Comparison of ENCODE assay signal across 1 cellular context in the genomic region with DNA sequence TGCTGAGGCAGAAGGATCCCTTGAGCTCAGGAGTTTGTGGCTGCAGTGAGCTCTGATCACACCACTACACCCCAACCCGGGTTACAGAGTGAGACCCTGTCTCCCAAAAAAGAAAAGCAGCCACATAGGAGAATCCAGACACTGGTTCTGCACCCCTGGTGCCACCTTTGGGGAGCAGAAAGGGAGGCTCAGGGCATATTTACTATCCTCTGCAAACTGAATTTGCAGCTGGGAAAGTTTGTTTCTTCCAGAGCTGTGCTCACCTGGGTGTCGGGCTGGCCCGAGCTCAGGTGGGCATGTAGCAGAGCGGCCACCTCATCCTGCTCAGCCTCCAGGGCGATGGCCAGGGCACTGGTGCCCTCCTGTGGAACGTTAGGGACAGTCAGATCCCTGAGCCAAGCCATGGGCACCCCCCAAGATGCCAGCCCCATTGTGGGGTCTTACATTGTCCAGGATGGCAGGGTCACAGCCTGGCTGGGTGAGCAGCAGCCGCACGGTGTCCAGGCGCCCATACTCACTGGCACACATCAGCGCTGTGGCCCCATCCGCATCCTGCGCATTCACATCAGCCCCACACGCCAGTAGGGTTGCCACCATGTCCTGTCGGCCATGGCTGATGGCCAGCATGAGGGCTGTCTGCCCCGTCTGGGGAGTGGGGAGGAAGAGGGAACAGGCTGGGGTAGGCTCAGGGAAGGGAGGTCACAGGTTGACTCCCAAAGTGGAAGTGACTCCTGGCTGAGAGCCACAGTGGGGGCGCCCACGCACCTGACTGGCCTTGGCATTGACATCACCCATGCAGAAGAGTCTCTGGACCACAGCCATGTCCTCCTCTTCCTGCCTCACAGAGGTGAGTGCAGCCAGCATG.
TF ChIP-seq lines count a peak whose summit lies in the region.

No MANE protein-coding gene starts in this region.

TF ChIP-seq in K562, 482 proteins besides CTCF, POLR2A, EP300 and RAD21 (continues in another document):
- TF ChIP-seq, protein P1, sequence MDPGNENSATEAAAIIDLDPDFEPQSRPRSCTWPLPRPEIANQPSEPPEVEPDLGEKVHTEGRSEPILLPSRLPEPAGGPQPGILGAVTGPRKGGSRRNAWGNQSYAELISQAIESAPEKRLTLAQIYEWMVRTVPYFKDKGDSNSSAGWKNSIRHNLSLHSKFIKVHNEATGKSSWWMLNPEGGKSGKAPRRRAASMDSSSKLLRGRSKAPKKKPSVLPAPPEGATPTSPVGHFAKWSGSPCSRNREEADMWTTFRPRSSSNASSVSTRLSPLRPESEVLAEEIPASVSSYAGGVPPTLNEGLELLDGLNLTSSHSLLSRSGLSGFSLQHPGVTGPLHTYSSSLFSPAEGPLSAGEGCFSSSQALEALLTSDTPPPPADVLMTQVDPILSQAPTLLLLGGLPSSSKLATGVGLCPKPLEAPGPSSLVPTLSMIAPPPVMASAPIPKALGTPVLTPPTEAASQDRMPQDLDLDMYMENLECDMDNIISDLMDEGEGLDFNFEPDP (CRISPR knock-in tag; IDR thresholded peaks at IDR 0.05) = no peak
- TF ChIP-seq MYNN (IDR thresholded peaks at IDR 0.05) = peak; percentile 27; the same call in 1 of the 2 replicates
- no peak for TF ChIP-seq MYNN (CRISPR knock-in tag; IDR thresholded peaks at IDR 0.05)
- TF ChIP-seq SRF (CRISPR knock-in tag; IDR thresholded peaks at IDR 0.05) = no peak
- 0 out of 2 replicates have a peak, but pooled peaks have one; percentile 28 for TF ChIP-seq RBM14 (IDR thresholded peaks at IDR 0.05; ENCODE audit: borderline replicate concordance, insufficient read depth, low read depth, low read length)
- peak; percentile 90; the same call in 1 of the 2 replicates for TF ChIP-seq POLR2AphosphoS2 (IDR thresholded peaks at IDR 0.05; ENCODE audit: low read length)
- TF ChIP-seq, protein P2, sequence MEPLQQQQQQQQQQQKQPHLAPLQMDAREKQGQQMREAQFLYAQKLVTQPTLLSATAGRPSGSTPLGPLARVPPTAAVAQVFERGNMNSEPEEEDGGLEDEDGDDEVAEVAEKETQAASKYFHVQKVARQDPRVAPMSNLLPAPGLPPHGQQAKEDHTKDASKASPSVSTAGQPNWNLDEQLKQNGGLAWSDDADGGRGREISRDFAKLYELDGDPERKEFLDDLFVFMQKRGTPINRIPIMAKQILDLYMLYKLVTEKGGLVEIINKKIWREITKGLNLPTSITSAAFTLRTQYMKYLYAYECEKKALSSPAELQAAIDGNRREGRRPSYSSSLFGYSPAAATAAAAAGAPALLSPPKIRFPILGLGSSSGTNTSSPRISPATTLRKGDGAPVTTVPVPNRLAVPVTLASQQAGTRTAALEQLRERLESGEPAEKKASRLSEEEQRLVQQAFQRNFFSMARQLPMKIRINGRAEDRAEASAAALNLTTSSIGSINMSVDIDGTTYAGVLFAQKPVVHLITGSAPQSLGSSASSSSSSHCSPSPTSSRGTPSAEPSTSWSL (CRISPR knock-in tag; IDR thresholded peaks at IDR 0.05; ENCODE audit: borderline replicate concordance) = no peak
- TF ChIP-seq NFIC (IDR thresholded peaks at IDR 0.05) = 0 out of 2 replicates have a peak, but pooled peaks have one; percentile 36
- TF ChIP-seq, protein P3, sequence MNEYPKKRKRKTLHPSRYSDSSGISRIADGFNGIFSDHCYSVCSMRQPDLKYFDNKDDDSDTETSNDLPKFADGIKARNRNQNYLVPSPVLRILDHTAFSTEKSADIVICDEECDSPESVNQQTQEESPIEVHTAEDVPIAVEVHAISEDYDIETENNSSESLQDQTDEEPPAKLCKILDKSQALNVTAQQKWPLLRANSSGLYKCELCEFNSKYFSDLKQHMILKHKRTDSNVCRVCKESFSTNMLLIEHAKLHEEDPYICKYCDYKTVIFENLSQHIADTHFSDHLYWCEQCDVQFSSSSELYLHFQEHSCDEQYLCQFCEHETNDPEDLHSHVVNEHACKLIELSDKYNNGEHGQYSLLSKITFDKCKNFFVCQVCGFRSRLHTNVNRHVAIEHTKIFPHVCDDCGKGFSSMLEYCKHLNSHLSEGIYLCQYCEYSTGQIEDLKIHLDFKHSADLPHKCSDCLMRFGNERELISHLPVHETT (CRISPR knock-in tag; conservative IDR thresholded peaks at IDR 0.05 in 1 of 2, IDR thresholded peaks at IDR 0.05 in 1 of 2) = no peak
- TF ChIP-seq SRSF9 (IDR thresholded peaks at IDR 0.05; ENCODE audit: borderline replicate concordance, low read depth, low read length) = no peak
- TF ChIP-seq, protein P4, sequence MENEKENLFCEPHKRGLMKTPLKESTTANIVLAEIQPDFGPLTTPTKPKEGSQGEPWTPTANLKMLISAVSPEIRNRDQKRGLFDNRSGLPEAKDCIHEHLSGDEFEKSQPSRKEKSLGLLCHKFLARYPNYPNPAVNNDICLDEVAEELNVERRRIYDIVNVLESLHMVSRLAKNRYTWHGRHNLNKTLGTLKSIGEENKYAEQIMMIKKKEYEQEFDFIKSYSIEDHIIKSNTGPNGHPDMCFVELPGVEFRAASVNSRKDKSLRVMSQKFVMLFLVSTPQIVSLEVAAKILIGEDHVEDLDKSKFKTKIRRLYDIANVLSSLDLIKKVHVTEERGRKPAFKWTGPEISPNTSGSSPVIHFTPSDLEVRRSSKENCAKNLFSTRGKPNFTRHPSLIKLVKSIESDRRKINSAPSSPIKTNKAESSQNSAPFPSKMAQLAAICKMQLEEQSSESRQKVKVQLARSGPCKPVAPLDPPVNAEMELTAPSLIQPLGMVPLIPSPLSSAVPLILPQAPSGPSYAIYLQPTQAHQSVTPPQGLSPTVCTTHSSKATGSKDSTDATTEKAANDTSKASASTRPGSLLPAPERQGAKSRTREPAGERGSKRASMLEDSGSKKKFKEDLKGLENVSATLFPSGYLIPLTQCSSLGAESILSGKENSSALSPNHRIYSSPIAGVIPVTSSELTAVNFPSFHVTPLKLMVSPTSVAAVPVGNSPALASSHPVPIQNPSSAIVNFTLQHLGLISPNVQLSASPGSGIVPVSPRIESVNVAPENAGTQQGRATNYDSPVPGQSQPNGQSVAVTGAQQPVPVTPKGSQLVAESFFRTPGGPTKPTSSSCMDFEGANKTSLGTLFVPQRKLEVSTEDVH (IDR thresholded peaks at IDR 0.05; ENCODE audit: low read depth, partially characterized antibody) = peak; percentile 27
- TF ChIP-seq TAF1 (IDR thresholded peaks at IDR 0.05; ENCODE audit: control insufficient read depth, extremely low read depth, insufficient read depth, low read length, severe bottlenecking) = no peak
- no peak for TF ChIP-seq GABPA (tag; conservative IDR thresholded peaks at IDR 0.05; ENCODE audit: low read depth)
- TF ChIP-seq RBFOX2 (IDR thresholded peaks at IDR 0.05; ENCODE audit: low read depth, low read length) = peak; percentile 62
- TF ChIP-seq, protein P5, sequence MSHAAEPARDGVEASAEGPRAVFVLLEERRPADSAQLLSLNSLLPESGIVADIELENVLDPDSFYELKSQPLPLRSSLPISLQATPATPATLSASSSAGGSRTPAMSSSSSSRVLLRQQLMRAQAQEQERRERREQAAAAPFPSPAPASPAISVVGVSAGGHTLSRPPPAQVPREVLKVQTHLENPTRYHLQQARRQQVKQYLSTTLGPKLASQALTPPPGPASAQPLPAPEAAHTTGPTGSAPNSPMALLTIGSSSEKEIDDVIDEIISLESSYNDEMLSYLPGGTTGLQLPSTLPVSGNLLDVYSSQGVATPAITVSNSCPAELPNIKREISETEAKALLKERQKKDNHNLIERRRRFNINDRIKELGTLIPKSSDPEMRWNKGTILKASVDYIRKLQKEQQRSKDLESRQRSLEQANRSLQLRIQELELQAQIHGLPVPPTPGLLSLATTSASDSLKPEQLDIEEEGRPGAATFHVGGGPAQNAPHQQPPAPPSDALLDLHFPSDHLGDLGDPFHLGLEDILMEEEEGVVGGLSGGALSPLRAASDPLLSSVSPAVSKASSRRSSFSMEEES (CRISPR knock-in tag; IDR thresholded peaks at IDR 0.05) = no peak
- TF ChIP-seq, protein P6, sequence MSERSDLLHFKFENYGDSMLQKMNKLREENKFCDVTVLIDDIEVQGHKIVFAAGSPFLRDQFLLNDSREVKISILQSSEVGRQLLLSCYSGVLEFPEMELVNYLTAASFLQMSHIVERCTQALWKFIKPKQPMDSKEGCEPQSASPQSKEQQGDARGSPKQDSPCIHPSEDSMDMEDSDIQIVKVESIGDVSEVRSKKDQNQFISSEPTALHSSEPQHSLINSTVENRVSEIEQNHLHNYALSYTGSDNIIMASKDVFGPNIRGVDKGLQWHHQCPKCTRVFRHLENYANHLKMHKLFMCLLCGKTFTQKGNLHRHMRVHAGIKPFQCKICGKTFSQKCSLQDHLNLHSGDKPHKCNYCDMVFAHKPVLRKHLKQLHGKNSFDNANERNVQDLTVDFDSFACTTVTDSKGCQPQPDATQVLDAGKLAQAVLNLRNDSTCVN (CRISPR knock-in tag; IDR thresholded peaks at IDR 0.05) = no peak
- TF ChIP-seq NCOR1 (IDR thresholded peaks at IDR 0.05) = 0 out of 2 replicates have a peak, but pooled peaks have one; percentile 4
- TF ChIP-seq SUPT5H (IDR thresholded peaks at IDR 0.05) = peak; percentile 60
- peak; percentile 89; the same call in 1 of the 2 replicates for TF ChIP-seq TAF15 (IDR thresholded peaks at IDR 0.05; ENCODE audit: low read depth, low read length)
- TF ChIP-seq, protein P7, sequence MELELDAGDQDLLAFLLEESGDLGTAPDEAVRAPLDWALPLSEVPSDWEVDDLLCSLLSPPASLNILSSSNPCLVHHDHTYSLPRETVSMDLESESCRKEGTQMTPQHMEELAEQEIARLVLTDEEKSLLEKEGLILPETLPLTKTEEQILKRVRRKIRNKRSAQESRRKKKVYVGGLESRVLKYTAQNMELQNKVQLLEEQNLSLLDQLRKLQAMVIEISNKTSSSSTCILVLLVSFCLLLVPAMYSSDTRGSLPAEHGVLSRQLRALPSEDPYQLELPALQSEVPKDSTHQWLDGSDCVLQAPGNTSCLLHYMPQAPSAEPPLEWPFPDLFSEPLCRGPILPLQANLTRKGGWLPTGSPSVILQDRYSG (tag; conservative IDR thresholded peaks at IDR 0.05; ENCODE audit: low read depth) = no peak
- TF ChIP-seq NR1H2 (CRISPR knock-in tag; IDR thresholded peaks at IDR 0.05) = no peak
- TF ChIP-seq ZKSCAN1 (IDR thresholded peaks at IDR 0.05; ENCODE audit: low read depth, low read length) = no peak
- TF ChIP-seq RCOR1 (IDR thresholded peaks at IDR 0.05; ENCODE audit: borderline replicate concordance in 1 of 2, low read depth in 2 of 2, low read length in 2 of 2) = no peak
- TF ChIP-seq ZNF282 (CRISPR knock-in tag; IDR thresholded peaks at IDR 0.05) = no peak
- no peak for TF ChIP-seq ELF1 (tag; IDR thresholded peaks at IDR 0.05)
- TF ChIP-seq, protein P8, sequence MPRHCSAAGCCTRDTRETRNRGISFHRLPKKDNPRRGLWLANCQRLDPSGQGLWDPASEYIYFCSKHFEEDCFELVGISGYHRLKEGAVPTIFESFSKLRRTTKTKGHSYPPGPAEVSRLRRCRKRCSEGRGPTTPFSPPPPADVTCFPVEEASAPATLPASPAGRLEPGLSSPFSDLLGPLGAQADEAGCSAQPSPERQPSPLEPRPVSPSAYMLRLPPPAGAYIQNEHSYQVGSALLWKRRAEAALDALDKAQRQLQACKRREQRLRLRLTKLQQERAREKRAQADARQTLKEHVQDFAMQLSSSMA (CRISPR knock-in tag; IDR thresholded peaks at IDR 0.05) = peak; percentile 42; the same call in 1 of the 2 replicates
- TF ChIP-seq POLR2G (IDR thresholded peaks at IDR 0.05; ENCODE audit: low read depth, low read length) = peak; percentile 94
- no peak for TF ChIP-seq NFE2 (IDR thresholded peaks at IDR 0.05; ENCODE audit: low read depth)
- no peak for TF ChIP-seq ETV1 (tag; conservative IDR thresholded peaks at IDR 0.05; ENCODE audit: low read depth)
- TF ChIP-seq YY1 (IDR thresholded peaks at IDR 0.05; ENCODE audit: borderline replicate concordance in 1 of 3, control insufficient read depth in 1 of 3, extremely low read depth in 1 of 3, insufficient read depth in 3 of 3, insufficient read length in 1 of 3, insufficient replicate concordance in 2 of 3, low read depth in 1 of 3, low read length in 2 of 3) = peak in 1 of 3 experiments; percentile 27
- TF ChIP-seq DPF2 (IDR thresholded peaks at IDR 0.05) = no peak
- TF ChIP-seq TAF7 (tag; IDR thresholded peaks at IDR 0.05) = no peak
- TF ChIP-seq MAFG (tag; conservative IDR thresholded peaks at IDR 0.05) = no peak
- 0 out of 2 replicates have a peak, but pooled peaks have one; percentile 60 for TF ChIP-seq ZBED1 (IDR thresholded peaks at IDR 0.05)
- TF ChIP-seq, protein P9, sequence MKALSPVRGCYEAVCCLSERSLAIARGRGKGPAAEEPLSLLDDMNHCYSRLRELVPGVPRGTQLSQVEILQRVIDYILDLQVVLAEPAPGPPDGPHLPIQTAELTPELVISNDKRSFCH (CRISPR knock-in tag; IDR thresholded peaks at IDR 0.05) = no peak
- TF ChIP-seq, protein P9 (tag; IDR thresholded peaks at IDR 0.05) = no peak
- TF ChIP-seq, protein P10, sequence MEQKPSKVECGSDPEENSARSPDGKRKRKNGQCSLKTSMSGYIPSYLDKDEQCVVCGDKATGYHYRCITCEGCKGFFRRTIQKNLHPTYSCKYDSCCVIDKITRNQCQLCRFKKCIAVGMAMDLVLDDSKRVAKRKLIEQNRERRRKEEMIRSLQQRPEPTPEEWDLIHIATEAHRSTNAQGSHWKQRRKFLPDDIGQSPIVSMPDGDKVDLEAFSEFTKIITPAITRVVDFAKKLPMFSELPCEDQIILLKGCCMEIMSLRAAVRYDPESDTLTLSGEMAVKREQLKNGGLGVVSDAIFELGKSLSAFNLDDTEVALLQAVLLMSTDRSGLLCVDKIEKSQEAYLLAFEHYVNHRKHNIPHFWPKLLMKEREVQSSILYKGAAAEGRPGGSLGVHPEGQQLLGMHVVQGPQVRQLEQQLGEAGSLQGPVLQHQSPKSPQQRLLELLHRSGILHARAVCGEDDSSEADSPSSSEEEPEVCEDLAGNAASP (IDR thresholded peaks at IDR 0.05) = no peak
- TF ChIP-seq FIP1L1 (IDR thresholded peaks at IDR 0.05; ENCODE audit: low read depth, low read length, poor library complexity, severe bottlenecking) = peak; percentile 66
- TF ChIP-seq ZNF551 (CRISPR knock-in tag; IDR thresholded peaks at IDR 0.05) = 0 out of 2 replicates have a peak, but pooled peaks have one; percentile 32
- TF ChIP-seq ZBTB1 (CRISPR knock-in tag; IDR thresholded peaks at IDR 0.05; ENCODE audit: borderline replicate concordance, low read depth) = no peak
- TF ChIP-seq, protein P11, sequence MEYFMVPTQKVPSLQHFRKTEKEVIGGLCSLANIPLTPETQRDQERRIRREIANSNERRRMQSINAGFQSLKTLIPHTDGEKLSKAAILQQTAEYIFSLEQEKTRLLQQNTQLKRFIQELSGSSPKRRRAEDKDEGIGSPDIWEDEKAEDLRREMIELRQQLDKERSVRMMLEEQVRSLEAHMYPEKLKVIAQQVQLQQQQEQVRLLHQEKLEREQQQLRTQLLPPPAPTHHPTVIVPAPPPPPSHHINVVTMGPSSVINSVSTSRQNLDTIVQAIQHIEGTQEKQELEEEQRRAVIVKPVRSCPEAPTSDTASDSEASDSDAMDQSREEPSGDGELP (CRISPR knock-in tag; IDR thresholded peaks at IDR 0.05; ENCODE audit: borderline replicate concordance) = peak; percentile 11; the same call in 1 of the 2 replicates
- TF ChIP-seq SRSF7 (optimal IDR thresholded peaks at IDR 0.05; ENCODE audit: low read depth, low read length) = no peak
- no peak for TF ChIP-seq CBX3 (IDR thresholded peaks at IDR 0.05; ENCODE audit: borderline replicate concordance in 1 of 2, low read length in 2 of 2)
- TF ChIP-seq STAG1 (CRISPR knock-in tag; IDR thresholded peaks at IDR 0.05; ENCODE audit: borderline replicate concordance) = no peak
- peak; percentile 35 for TF ChIP-seq POLR2B (IDR thresholded peaks at IDR 0.05; ENCODE audit: low read depth, partially characterized antibody)
- no peak for TF ChIP-seq JUNB (CRISPR knock-in tag; conservative IDR thresholded peaks at IDR 0.05)
- TF ChIP-seq HNRNPL (IDR thresholded peaks at IDR 0.05; ENCODE audit: low read depth, low read length) = no peak; the same call in 1 of the 2 replicates
- 0 out of 2 replicates have a peak, but pooled peaks have one; percentile 6 for TF ChIP-seq CHD2 (IDR thresholded peaks at IDR 0.05; ENCODE audit: low read depth, low read length)
